1 cellular context compared by ENCODE assay signal in genomic region chr6:43267619-43268347, GRCh38.
TF ChIP-seq lines count a peak whose summit lies in the region.

No MANE protein-coding gene starts in this region.

TF ChIP-seq in HepG2, 621 proteins besides CTCF, POLR2A, EP300 and RAD21 (continued from another document and continues in another):
- TF ChIP-seq ZBTB40 (IDR thresholded peaks at IDR 0.05): no peak
- peak; percentile 97 for TF ChIP-seq ZBTB40 (CRISPR knock-in tag; IDR thresholded peaks at IDR 0.05)
- peak; percentile 98; the same call in 1 of the 2 replicates for TF ChIP-seq ZNF724P (CRISPR knock-in tag; IDR thresholded peaks at IDR 0.05; ENCODE audit: borderline replicate concordance)
- no peak for TF ChIP-seq GABPA (IDR thresholded peaks at IDR 0.05; ENCODE audit: low read depth, low read length)
- TF ChIP-seq GABPA (CRISPR knock-in tag; IDR thresholded peaks at IDR 0.05; ENCODE audit: low read depth): no peak
- peak; percentile 91 for TF ChIP-seq ZNF543 (CRISPR knock-in tag; IDR thresholded peaks at IDR 0.05)
- peak; percentile 81; the same call in 1 of the 2 replicates for TF ChIP-seq MTERF4 (CRISPR knock-in tag; IDR thresholded peaks at IDR 0.05)
- peak; percentile 92 for TF ChIP-seq TP53 (CRISPR knock-in tag; conservative IDR thresholded peaks at IDR 0.05)
- TF ChIP-seq ZNF644 (CRISPR knock-in tag; IDR thresholded peaks at IDR 0.05; ENCODE audit: low read depth): peak; percentile 93
- peak; percentile 97 for TF ChIP-seq ZNF124 (CRISPR knock-in tag; IDR thresholded peaks at IDR 0.05)
- peak; percentile 95 for TF ChIP-seq CREM (IDR thresholded peaks at IDR 0.05)
- no peak for TF ChIP-seq CREM (CRISPR knock-in tag; IDR thresholded peaks at IDR 0.05)
- no peak for TF ChIP-seq ZNF484 (CRISPR knock-in tag; IDR thresholded peaks at IDR 0.05; ENCODE audit: borderline replicate concordance, low read depth)
- no peak for TF ChIP-seq SNRNP70 (IDR thresholded peaks at IDR 0.05; ENCODE audit: low read depth, low read length)
- TF ChIP-seq ZNF713 (CRISPR knock-in tag; IDR thresholded peaks at IDR 0.05): peak; percentile 100
- TF ChIP-seq HIVEP1 (CRISPR knock-in tag; IDR thresholded peaks at IDR 0.05): peak; percentile 99
- TF ChIP-seq REL (CRISPR knock-in tag; conservative IDR thresholded peaks at IDR 0.05): peak; percentile 95; the same call in 1 of the 2 replicates
- TF ChIP-seq ZNF441 (CRISPR knock-in tag; IDR thresholded peaks at IDR 0.05; ENCODE audit: borderline replicate concordance): peak; percentile 95
- TF ChIP-seq SNAPC4 (CRISPR knock-in tag; IDR thresholded peaks at IDR 0.05): peak; percentile 92; the same call in 1 of the 2 replicates
- TF ChIP-seq ZNF530 (CRISPR knock-in tag; IDR thresholded peaks at IDR 0.05; ENCODE audit: low read depth): no peak
- peak; percentile 100 for TF ChIP-seq ZBTB4 (CRISPR knock-in tag; IDR thresholded peaks at IDR 0.05; ENCODE audit: borderline replicate concordance)
- TF ChIP-seq ZNF432 (CRISPR knock-in tag; IDR thresholded peaks at IDR 0.05; ENCODE audit: borderline replicate concordance): no peak
- TF ChIP-seq BRCA1 (CRISPR knock-in tag; IDR thresholded peaks at IDR 0.05): no peak
- peak; percentile 100 for TF ChIP-seq ZNF280D (CRISPR knock-in tag; IDR thresholded peaks at IDR 0.05)
- TF ChIP-seq SALL1 (CRISPR knock-in tag; IDR thresholded peaks at IDR 0.05): peak; percentile 100
- TF ChIP-seq ZNF777 (CRISPR knock-in tag; IDR thresholded peaks at IDR 0.05): 0 out of 2 replicates have a peak, but pooled peaks have one; percentile 41
- TF ChIP-seq REXO4 (CRISPR knock-in tag; IDR thresholded peaks at IDR 0.05; ENCODE audit: borderline replicate concordance): no peak
- TF ChIP-seq ZNF335 (CRISPR knock-in tag; IDR thresholded peaks at IDR 0.05): peak; percentile 88; the same call in 1 of the 2 replicates
- TF ChIP-seq MYPOP (CRISPR knock-in tag; IDR thresholded peaks at IDR 0.05): peak; percentile 99
- peak; percentile 77 for TF ChIP-seq ELF1 (CRISPR knock-in tag; IDR thresholded peaks at IDR 0.05)
- TF ChIP-seq IRF2 (CRISPR knock-in tag; IDR thresholded peaks at IDR 0.05): peak; percentile 99
- no peak for TF ChIP-seq ZNF207 (IDR thresholded peaks at IDR 0.05; ENCODE audit: borderline replicate concordance)
- TF ChIP-seq SP1 (IDR thresholded peaks at IDR 0.05): no peak
- TF ChIP-seq SP1 (CRISPR knock-in tag; IDR thresholded peaks at IDR 0.05): peak; percentile 79
- TF ChIP-seq ZBTB3 (CRISPR knock-in tag; IDR thresholded peaks at IDR 0.05; ENCODE audit: borderline replicate concordance, low read depth): peak; percentile 97
- TF ChIP-seq ZFP36L1 (CRISPR knock-in tag; IDR thresholded peaks at IDR 0.05): peak; percentile 99
- peak; percentile 78 for TF ChIP-seq ATF3 (CRISPR knock-in tag; IDR thresholded peaks at IDR 0.05)
- TF ChIP-seq ZNF563 (CRISPR knock-in tag; IDR thresholded peaks at IDR 0.05): peak; percentile 98
